In genomic region chr1:19073311-19074186, GRCh38 we compare ENCODE assay signal across 15 cellular contexts.
A peak's percentile ranks its signal among the peaks of the same experiment; 100 is the strongest.
DNase-seq lines count a peak whose midpoint lies in the region; ATAC-seq, FAIRE-seq and TF ChIP-seq lines count a peak whose summit lies in the region.
"Had no signal": no experiment of that assay in that cellular context is flagged by ENCODE, and none has a peak within 500 bp of the region (broad histone marks: within the 10 kb centered on the region; RNA-seq: fewer than 3 reads in every experiment).

No MANE protein-coding gene starts in this region.

- H3K4me3 ChIP-seq in bronchial epithelial cell (ENCODE audit: low read depth, low read length) (no peak overlapping the region), right lobe of liver (no peak overlapping the region)
- H3K4me3 ChIP-seq: SJSA1 had no signal

- peak overlapping the region; percentile 88 for H3K27ac Mint-ChIP-seq in activated naive CD4-positive, alpha-beta T cell treated with anti-CD3 and anti-CD28 coated beads, Interleukin-2, amount 10 ng/mL, durations not matched to agents 7 days and 5 days
- H3K27ac Mint-ChIP-seq in activated naive CD4-positive, alpha-beta T cell treated with anti-CD3 and anti-CD28 coated beads, Interleukin-2, amount 50 U/mL, for 72 hours: peak overlapping the region in 1 of 2 donors; percentile 72
- H3K27ac Mint-ChIP-seq in type B pancreatic cell: no peak overlapping the region

- peaks cover 37% of the 10 kb centered on the region for H3K4me1 Mint-ChIP-seq in activated naive CD4-positive, alpha-beta T cell treated with anti-CD3 and anti-CD28 coated beads, Interleukin-2, amount 10 ng/mL, durations not matched to agents 7 days and 5 days
- no peaks in the 10 kb centered on the region for H3K4me1 Mint-ChIP-seq in type B pancreatic cell (ENCODE audit: unreplicated experiment)

- peaks cover 0 to 69% (median 33%) of the 10 kb centered on the region in 4 donors for H3K4me1 ChIP-seq in right lobe of liver

- peaks cover 56% of the 10 kb centered on the region for H3K36me3 Mint-ChIP-seq in activated naive CD4-positive, alpha-beta T cell treated with anti-CD3 and anti-CD28 coated beads, Interleukin-2, amount 10 ng/mL, durations not matched to agents 7 days and 5 days
- peaks cover 25 to 26% of the 10 kb centered on the region in 2 donors for H3K36me3 Mint-ChIP-seq in activated naive CD4-positive, alpha-beta T cell treated with anti-CD3 and anti-CD28 coated beads, Interleukin-2, amount 50 U/mL, for 72 hours
- peaks cover 19% of the 10 kb centered on the region for H3K36me3 Mint-ChIP-seq in type B pancreatic cell

- 32% methylated on average over 3 of the region's 23 CpGs for WGBS in right lobe of liver (ENCODE audit: insufficient coverage, low coverage, low lambda C conversion rate, missing lambda C conversion rate)

- H3K36me3 ChIP-seq in bronchial epithelial cell (ENCODE audit: control insufficient read depth, insufficient read depth, low read length) (peaks cover 9% of the 10 kb centered on the region), right lobe of liver (peaks cover 0 to 42% (median 17%) of the 10 kb centered on the region in 4 donors)

- DNase-seq in activated naive CD4-positive, alpha-beta T cell treated with anti-CD3 and anti-CD28 coated beads, Interleukin-2, amount 10 ng/mL, durations not matched to agents 7 days and 5 days: no peak
- no peak for DNase-seq in activated naive CD4-positive, alpha-beta T cell treated with anti-CD3 and anti-CD28 coated beads, Interleukin-2, amount 50 U/mL, for 72 hours (ENCODE audit: low spot score in 2 of 2)
- peak; percentile 59 for DNase-seq in bronchial epithelial cell (ENCODE audit: low read depth)
- peak; percentile 61 to 89 (median 86) for DNase-seq in right lobe of liver
- peak; percentile 74 for DNase-seq in ureter (ENCODE audit: low spot score)
- DNase-seq in type B pancreatic cell (ENCODE audit: extremely low spot score, unreplicated experiment): no peak
- no peak for DNase-seq in AG08396 (ENCODE audit: low spot score)
- DNase-seq: amniotic stem cell, HCEC 1CT, NCI-H446 treated with DMSO at 0.1 percent for 48 hours had no signal

- H3K9me3 Mint-ChIP-seq in activated naive CD4-positive, alpha-beta T cell treated with anti-CD3 and anti-CD28 coated beads, Interleukin-2, amount 10 ng/mL, durations not matched to agents 7 days and 5 days: no peaks in the 10 kb centered on the region
- no peaks in the 10 kb centered on the region for H3K9me3 Mint-ChIP-seq in activated naive CD4-positive, alpha-beta T cell treated with anti-CD3 and anti-CD28 coated beads, Interleukin-2, amount 50 U/mL, for 72 hours
- no peaks in the 10 kb centered on the region for H3K9me3 Mint-ChIP-seq in type B pancreatic cell
- H3K9me3 Mint-ChIP-seq: CD14-positive monocyte, neural crest cell had no signal

- no peaks in the 10 kb centered on the region for H3K9me3 ChIP-seq in right lobe of liver
- H3K9me3 ChIP-seq: SJSA1 had no signal

- no peak for TF ChIP-seq CTCF in bronchial epithelial cell (IDR thresholded peaks at IDR 0.05; ENCODE audit: insufficient read depth, low read length, severe bottlenecking)
- no peak for TF ChIP-seq CTCF in right lobe of liver (IDR thresholded peaks at IDR 0.05)
- TF ChIP-seq CTCF in type B pancreatic cell (conservative IDR thresholded peaks at IDR 0.05): no peak

- CTCF ChIA-PET in activated naive CD4-positive, alpha-beta T cell treated with anti-CD3 and anti-CD28 coated beads, Interleukin-2, amount 10 ng/mL, durations not matched to agents 7 days and 5 days (lab: Charles Lee): interaction anchor here (0.7 to 2.5 kb wide), 7 partner anchors 62 to 190 kb away, joined by 3 to 24 read pairs (median 5); partner anchors contain the start of gene IFFO2

- H3K27ac ChIP-seq in right lobe of liver: peak overlapping the region in 2 of 3 donors; percentile 28 to 73
- H3K27ac ChIP-seq: SJSA1 had no signal

- H3K27me3 Mint-ChIP-seq in activated naive CD4-positive, alpha-beta T cell treated with anti-CD3 and anti-CD28 coated beads, Interleukin-2, amount 10 ng/mL, durations not matched to agents 7 days and 5 days: peaks cover 30% of the 10 kb centered on the region
- H3K27me3 Mint-ChIP-seq in type B pancreatic cell: no peaks in the 10 kb centered on the region

- TF ChIP-seq POLR2A in right lobe of liver (IDR thresholded peaks at IDR 0.05): no peak

- no peak overlapping the region for H3K4me3 Mint-ChIP-seq in activated naive CD4-positive, alpha-beta T cell treated with anti-CD3 and anti-CD28 coated beads, Interleukin-2, amount 10 ng/mL, durations not matched to agents 7 days and 5 days
- H3K4me3 Mint-ChIP-seq in type B pancreatic cell: no peak overlapping the region
- H3K4me3 Mint-ChIP-seq: CD14-positive monocyte, neural crest cell had no signal

- ATAC-seq in activated naive CD4-positive, alpha-beta T cell treated with anti-CD3 and anti-CD28 coated beads, Interleukin-2, amount 50 U/mL, for 72 hours: no peak
- peak; percentile 48 to 79 (median 77) for ATAC-seq in right lobe of liver
- ATAC-seq in GM19023 (IDR thresholded peaks at IDR 0.05; ENCODE audit: unreplicated experiment): no peak

- intact Hi-C loops in right lobe of liver (cut with DNase I): loop anchor here in 1 of 2 donors (10.0 kb wide), 1 partner anchor 59 kb away; no protein-coding TSS in a partner anchor

- no peak for FAIRE-seq in bronchial epithelial cell (lab: Jason Lieb, UNC)
- FAIRE-seq: islet of Langerhans had no signal

- no peaks in the 10 kb centered on the region for H3K27me3 ChIP-seq in bronchial epithelial cell (ENCODE audit: control insufficient read depth, insufficient read depth, low read length)
- H3K27me3 ChIP-seq in right lobe of liver: no peaks in the 10 kb centered on the region
- H3K27me3 ChIP-seq: SJSA1 had no signal

Comparison
In these comparisons a context has a peak if more than half of its experiments do, and no peak if none do; other contexts are left out.
1. DNase-seq: peak in bronchial epithelial cell (single experiment), right lobe of liver (3 of 3) and ureter (single experiment); none in activated naive CD4-positive, alpha-beta T cell treated with anti-CD3 and anti-CD28 coated beads, Interleukin-2, amount 10 ng/mL, durations not matched to agents 7 days and 5 days (single experiment), activated naive CD4-positive, alpha-beta T cell treated with anti-CD3 and anti-CD28 coated beads, Interleukin-2, amount 50 U/mL, for 72 hours (0 of 2), type B pancreatic cell (single experiment) and AG08396 (single experiment).
2. ATAC-seq: peak in right lobe of liver (4 of 4); none in activated naive CD4-positive, alpha-beta T cell treated with anti-CD3 and anti-CD28 coated beads, Interleukin-2, amount 50 U/mL, for 72 hours (0 of 2) and GM19023 (single experiment).